Comparison of ENCODE assay signal across 19 cellular contexts in genomic region chr16:22117666-22118065, GRCh38. TPM values are rescaled to one million over a fixed set of nuclear protein-coding genes. Genes with fewer than 3 reads are reported as not detected.
DNase-seq lines count a peak whose midpoint lies in the region; ATAC-seq, FAIRE-seq and TF ChIP-seq lines count a peak whose summit lies in the region.
"Had no signal": no experiment of that assay in that cellular context is flagged by ENCODE, and none has a peak within 500 bp of the region (broad histone marks: within the 10 kb centered on the region; RNA-seq: fewer than 3 reads in every experiment).

No MANE protein-coding gene starts in this region.

- no peaks in the 10 kb centered on the region for H3K36me3 ChIP-seq in A673 (ENCODE audit: insufficient read depth, low read length, poor library complexity, severe bottlenecking)
- H3K36me3 ChIP-seq in bronchial epithelial cell (ENCODE audit: control insufficient read depth, insufficient read depth, low read length): no peaks in the 10 kb centered on the region
- no peaks in the 10 kb centered on the region for H3K36me3 ChIP-seq in neural progenitor cell
- H3K36me3 ChIP-seq in OCI-LY7 (ENCODE audit: insufficient read depth, low read length): no peaks in the 10 kb centered on the region

- no peak overlapping the region for H2AFZ ChIP-seq in neural progenitor cell (replicated peaks)
- H2AFZ ChIP-seq in OCI-LY7 (ENCODE audit: low read length): no peak overlapping the region

- H3K4me3 ChIP-seq in A673 (ENCODE audit: low read depth, low read length, poor library complexity, severe bottlenecking): no peak overlapping the region
- H3K4me3 ChIP-seq in bronchial epithelial cell (ENCODE audit: low read depth, low read length): no peak overlapping the region
- no peak overlapping the region for H3K4me3 ChIP-seq in neural progenitor cell
- no peak overlapping the region for H3K4me3 ChIP-seq in OCI-LY7 (ENCODE audit: low read depth, low read length, poor library complexity, severe bottlenecking)

- H3K9me2 ChIP-seq in OCI-LY7 (ENCODE audit: insufficient read depth, low read length): no peaks in the 10 kb centered on the region

- no peak overlapping the region for H3K4me3 Mint-ChIP-seq in neural progenitor cell
- no peak overlapping the region for H3K4me3 Mint-ChIP-seq in CD4-positive, alpha-beta T cell
- H3K4me3 Mint-ChIP-seq: HFFc6 had no signal

- H3K4me1 ChIP-seq in A673 (ENCODE audit: insufficient read depth, low read length, poor library complexity, severe bottlenecking): no peaks in the 10 kb centered on the region
- H3K4me1 ChIP-seq in neural progenitor cell: no peaks in the 10 kb centered on the region
- no peaks in the 10 kb centered on the region for H3K4me1 ChIP-seq in OCI-LY7 (ENCODE audit: insufficient read depth, low read length, poor library complexity, severe bottlenecking)
- H3K4me1 ChIP-seq: Caco-2 had no signal

- POLR2A ChIA-PET in A673 (lab: Charles Lee; ENCODE audit: low non-redundant PET): no interaction called here
- POLR2A ChIA-PET in OCI-LY7 (lab: Charles Lee): no interaction called here
- POLR2A ChIA-PET in CD4-positive, alpha-beta T cell (lab: Charles Lee): no interaction called here

- CTCF ChIA-PET in A673 (lab: Charles Lee): no interaction called here
- CTCF ChIA-PET in OCI-LY7 (lab: Charles Lee; ENCODE audit: unreplicated experiment): no interaction called here
- CTCF ChIA-PET in CD4-positive, alpha-beta T cell (lab: Charles Lee): no interaction called here

- H3K27ac ChIP-seq in A673 (ENCODE audit: low read depth, low read length, poor library complexity, severe bottlenecking) (no peak overlapping the region), neural progenitor cell (no peak overlapping the region), OCI-LY7 (ENCODE audit: low read depth, low read length, poor library complexity, severe bottlenecking) (no peak overlapping the region)
- H3K27ac ChIP-seq in CD4-positive, alpha-beta T cell (ENCODE audit: low read depth, low read length): no peak overlapping the region

- peaks cover 4% of the 10 kb centered on the region for H3K4me1 Mint-ChIP-seq in neural progenitor cell
- H3K4me1 Mint-ChIP-seq in CD4-positive, alpha-beta T cell (ENCODE audit: low read depth): no peaks in the 10 kb centered on the region

- no peak overlapping the region for H3K4me2 ChIP-seq in neural progenitor cell
- no peak overlapping the region for H3K4me2 ChIP-seq in OCI-LY7 (ENCODE audit: low read length)

- no peak for FAIRE-seq in bronchial epithelial cell (lab: Jason Lieb, UNC)
- FAIRE-seq: GM12892, H1 had no signal

- peak; percentile 16 for DNase-seq in A673 (ENCODE audit: low spot score)
- peak; percentile 83 for DNase-seq in NCI-H2227 (lab: John Stamatoyannopoulos, UW; ENCODE audit: unreplicated experiment)
- peak; percentile 91 for DNase-seq in bronchial epithelial cell (ENCODE audit: low read depth)
- no peak for DNase-seq in neural progenitor cell (ENCODE audit: low spot score)
- no peak for DNase-seq in OCI-LY7 (ENCODE audit: low spot score)
- DNase-seq in CD4-positive, alpha-beta T cell: no peak
- DNase-seq in stimulated activated CD4-positive, alpha-beta T cell treated with anti-CD3 and anti-CD28 coated beads, Interleukin-12 subunit alpha, Interleukin-12 subunit beta, amount 100 ng/mL, for 4 hours: no peak
- DNase-seq: Caco-2, DMS153, HFFc6, MM.1S, NCI-H1105, NCI-H1930, NCI-H510A, NCI-H82, SHP77 had no signal

- intact Hi-C loops in A673 (cut with micrococcal nuclease; ENCODE audit: unreplicated experiment): no loop called here
- intact Hi-C loops in OCI-LY7 (cut with micrococcal nuclease; ENCODE audit: unreplicated experiment): no loop called here
- intact Hi-C loops in CD4-positive, alpha-beta T cell (cut with DNase I, micrococcal nuclease): no loop called here

- H3K36me3 Mint-ChIP-seq in neural progenitor cell: no peaks in the 10 kb centered on the region
- H3K36me3 Mint-ChIP-seq in CD4-positive, alpha-beta T cell (ENCODE audit: low read depth): no peaks in the 10 kb centered on the region

- H3K9ac ChIP-seq in neural progenitor cell: no peak overlapping the region

- H3K9me3 ChIP-seq in A673 (ENCODE audit: low read depth, low read length, poor library complexity, severe bottlenecking): no peaks in the 10 kb centered on the region
- no peaks in the 10 kb centered on the region for H3K9me3 ChIP-seq in neural progenitor cell (ENCODE audit: low read depth)
- H3K9me3 ChIP-seq in OCI-LY7 (ENCODE audit: low read length): no peaks in the 10 kb centered on the region
- no peaks in the 10 kb centered on the region for H3K9me3 ChIP-seq in CD4-positive, alpha-beta T cell (ENCODE audit: control insufficient read depth, low read length)
- H3K9me3 ChIP-seq: Caco-2 had no signal

- H3K27me3 Mint-ChIP-seq in neural progenitor cell (ENCODE audit: insufficient read depth, low read depth): peaks cover 2% of the 10 kb centered on the region
- no peaks in the 10 kb centered on the region for H3K27me3 Mint-ChIP-seq in CD4-positive, alpha-beta T cell

- H3K9me3 Mint-ChIP-seq in neural progenitor cell: no peaks in the 10 kb centered on the region
- H3K9me3 Mint-ChIP-seq in CD4-positive, alpha-beta T cell: no peaks in the 10 kb centered on the region
- H3K9me3 Mint-ChIP-seq: HFFc6 had no signal

- H3F3A ChIP-seq in neural progenitor cell (ENCODE audit: low read depth): no peaks in the 10 kb centered on the region

- BruUV-seq in A673 (replicated peaks; lab: Mats Ljungman, UMichigan) (no TSS peak), OCI-LY7 (replicated peaks; lab: Mats Ljungman, UMichigan) (no TSS peak)

- no peaks in the 10 kb centered on the region for H3K79me2 ChIP-seq in neural progenitor cell (ENCODE audit: low read depth)
- H3K79me2 ChIP-seq in OCI-LY7 (ENCODE audit: insufficient read depth, low read depth, low read length): no peaks in the 10 kb centered on the region

- no peak for ATAC-seq in CD4-positive, alpha-beta T cell (ENCODE audit: poor library complexity)
- ATAC-seq: Panc1 had no signal

- H3K27ac Mint-ChIP-seq in neural progenitor cell: peak overlapping the region; percentile 58
- H3K27ac Mint-ChIP-seq in CD4-positive, alpha-beta T cell: no peak overlapping the region
- H3K27ac Mint-ChIP-seq: HFFc6 had no signal

- TF ChIP-seq CTCF in A673 (conservative IDR thresholded peaks at IDR 0.05; ENCODE audit: low read depth, low read length) (no peak), bronchial epithelial cell (IDR thresholded peaks at IDR 0.05; ENCODE audit: insufficient read depth, low read length, severe bottlenecking) (no peak), neural progenitor cell (IDR thresholded peaks at IDR 0.05) (no peak), OCI-LY7 (conservative IDR thresholded peaks at IDR 0.05; ENCODE audit: low read length) (no peak)
- no peak for TF ChIP-seq CTCF in CD4-positive, alpha-beta T cell (IDR thresholded peaks at IDR 0.05)

- no peaks in the 10 kb centered on the region for H3K27me3 ChIP-seq in A673 (replicated peaks; ENCODE audit: insufficient read depth, low read depth, low read length, poor library complexity)
- H3K27me3 ChIP-seq in bronchial epithelial cell (ENCODE audit: control insufficient read depth, insufficient read depth, low read length): no peaks in the 10 kb centered on the region
- H3K27me3 ChIP-seq in neural progenitor cell: no peaks in the 10 kb centered on the region
- H3K27me3 ChIP-seq in CD4-positive, alpha-beta T cell (ENCODE audit: control insufficient read depth, insufficient read depth, low read length): no peaks in the 10 kb centered on the region

- H4K20me1 ChIP-seq in neural progenitor cell (ENCODE audit: low read depth) (no peaks in the 10 kb centered on the region), OCI-LY7 (ENCODE audit: insufficient read depth, low read length) (no peaks in the 10 kb centered on the region)

RNA-seq across cellular contexts. Expression of gene VWA3A, which starts 25.3 kb away (rescaled TPM):
- total RNA-seq in A673 (2021) (0.57 and 0.64 TPM in 2 replicates), bronchial epithelial cell (under 0.01 TPM in 1 of 2 replicates, not detected in the other), neural progenitor cell (ENCODE audit: low replicate concordance) (0.56 and 1.0 TPM in 2 replicates), OCI-LY7 (2022) (not detected in 2 replicates)
- not detected in 2 replicates for total RNA-seq in OCI-LY7 (2014; rRNA removed; shearing (Covaris generic))
- total RNA-seq in CD4-positive, alpha-beta T cell: under 1 TPM; 0.27 to 0.47 TPM
- total RNA-seq: Caco-2, H1 had no signal

RNA-seq across cellular contexts. Expression of gene SDR42E2, which starts 44.6 kb away (rescaled TPM):
- total RNA-seq in A673 (2021) (not detected in 2 replicates), bronchial epithelial cell (not detected in 2 replicates), neural progenitor cell (ENCODE audit: low replicate concordance) (0.15 TPM in 1 of 2 replicates, not detected in the other), OCI-LY7 (2022) (0.28 and 0.29 TPM in 2 replicates)
- not detected in 2 replicates for total RNA-seq in OCI-LY7 (2014; rRNA removed; shearing (Covaris generic))
- total RNA-seq in CD4-positive, alpha-beta T cell: 1 to 10 TPM; 1.0 to 1.3 TPM
- total RNA-seq: Caco-2, H1, HFFc6 had no signal

Comparison
In these comparisons a context has a peak if more than half of its experiments do, and no peak if none do; other contexts are left out.
1. DNase-seq: peak in A673 (single experiment), NCI-H2227 (single experiment) and bronchial epithelial cell (single experiment); none in neural progenitor cell (single experiment), OCI-LY7 (single experiment), CD4-positive, alpha-beta T cell (0 of 10) and stimulated activated CD4-positive, alpha-beta T cell treated with anti-CD3 and anti-CD28 coated beads, Interleukin-12 subunit alpha, Interleukin-12 subunit beta, amount 100 ng/mL, for 4 hours (single experiment).